Comparison of ENCODE assay signal across 13 cellular contexts in genomic region chr10:1354776-1355435, GRCh38.
DNase-seq lines count a peak whose midpoint lies in the region; ATAC-seq and TF ChIP-seq lines count a peak whose summit lies in the region.
"Had no signal": no experiment of that assay in that cellular context is flagged by ENCODE, and none has a peak within 500 bp of the region (broad histone marks: within the 10 kb centered on the region; RNA-seq: fewer than 3 reads in every experiment).

No MANE protein-coding gene starts in this region.

- no peak overlapping the region for H3K4me2 ChIP-seq in neural progenitor cell

- H3K9me3 ChIP-seq in neural progenitor cell (ENCODE audit: low read depth), result no peaks in the 10 kb centered on the region
- H3K9me3 ChIP-seq in upper lobe of right lung, result no peaks in the 10 kb centered on the region
- no peaks in the 10 kb centered on the region for H3K9me3 ChIP-seq in gastroesophageal sphincter

- H3K4me1 ChIP-seq in neural progenitor cell, result no peaks in the 10 kb centered on the region
- no peaks in the 10 kb centered on the region for H3K4me1 ChIP-seq in upper lobe of right lung
- no peaks in the 10 kb centered on the region for H3K4me1 ChIP-seq in gastroesophageal sphincter

- no peaks in the 10 kb centered on the region for H3K9me3 Mint-ChIP-seq in neural progenitor cell
- H3K9me3 Mint-ChIP-seq: CD4-positive, alpha-beta T cell had no signal

- H3K36me3 ChIP-seq in neural progenitor cell (no peaks in the 10 kb centered on the region), upper lobe of right lung (no peaks in the 10 kb centered on the region), gastroesophageal sphincter (no peaks in the 10 kb centered on the region)

- H3K27ac ChIP-seq in neural progenitor cell (no peak overlapping the region), upper lobe of right lung (no peak overlapping the region), gastroesophageal sphincter (no peak overlapping the region)

- H3K27me3 ChIP-seq in neural progenitor cell (no peaks in the 10 kb centered on the region), upper lobe of right lung (peaks cover 6% of the 10 kb centered on the region), gastroesophageal sphincter (peaks cover 16% of the 10 kb centered on the region)

- no peak for TF ChIP-seq POLR2A in gastroesophageal sphincter (IDR thresholded peaks at IDR 0.05)

- 25 to 41% methylated on average over 1 to 4 of the region's 7 CpGs for WGBS in gastroesophageal sphincter (ENCODE audit: low coverage in 1 of 2), 2 donors

- no peak overlapping the region for H3K9ac ChIP-seq in neural progenitor cell

- DNase-seq in SK-MEL-5 (ENCODE audit: low read depth, low spot score) (peak; percentile 68), epidermal melanocyte (ENCODE audit: insufficient read length, low spot score) (peak; percentile 44), neural progenitor cell (ENCODE audit: low spot score) (no peak), upper lobe of right lung (peak; percentile 46), NCI-H526 (lab: John Stamatoyannopoulos, UW) (no peak)
- DNase-seq: C1 segment of cervical spinal cord; Calu3; CD4-positive, alpha-beta T cell; DMS 273 treated with DMSO at 0.1 percent for 48 hours; IMR-90 had no signal

- H2AFZ ChIP-seq in neural progenitor cell (replicated peaks), result no peak overlapping the region

- peaks cover 16% of the 10 kb centered on the region for H3K4me1 Mint-ChIP-seq in neural progenitor cell

- no peaks in the 10 kb centered on the region for H3K36me3 Mint-ChIP-seq in neural progenitor cell

- H3K4me3 Mint-ChIP-seq in neural progenitor cell, result no peak overlapping the region
- H3K4me3 Mint-ChIP-seq: B cell; CD4-positive, alpha-beta T cell had no signal

- H3F3A ChIP-seq in neural progenitor cell (ENCODE audit: low read depth), result no peaks in the 10 kb centered on the region

- intact Hi-C loops in upper lobe of right lung (cut with DNase I), result no loop called here

- H4K20me1 ChIP-seq in neural progenitor cell (ENCODE audit: low read depth), result no peaks in the 10 kb centered on the region

- peaks cover 4% of the 10 kb centered on the region for H3K27me3 Mint-ChIP-seq in neural progenitor cell (ENCODE audit: insufficient read depth, low read depth)

- in situ Hi-C loops in SK-MEL-5 (cut with HindIII; ENCODE audit: low pct_unique_long_range_greater_than_20kb, low sequenced_read_pairs), result no loop called here

- no peak for ATAC-seq in upper lobe of right lung
- ATAC-seq in gastroesophageal sphincter, result no peak
- no peak for ATAC-seq in GM21825 (IDR thresholded peaks at IDR 0.05; ENCODE audit: unreplicated experiment)

- H3K4me3 ChIP-seq in neural progenitor cell (no peak overlapping the region), upper lobe of right lung (no peak overlapping the region), gastroesophageal sphincter (no peak overlapping the region)

- no peaks in the 10 kb centered on the region for H3K79me2 ChIP-seq in neural progenitor cell (ENCODE audit: low read depth)

- TF ChIP-seq CTCF in neural progenitor cell (IDR thresholded peaks at IDR 0.05), result no peak
- no peak for TF ChIP-seq CTCF in upper lobe of right lung (IDR thresholded peaks at IDR 0.05)
- no peak for TF ChIP-seq CTCF in gastroesophageal sphincter (IDR thresholded peaks at IDR 0.05)

- H3K27ac Mint-ChIP-seq in neural progenitor cell, result peak overlapping the region; percentile 73
- H3K27ac Mint-ChIP-seq: B cell; CD4-positive, alpha-beta T cell had no signal

- no peak for TF ChIP-seq EP300 in gastroesophageal sphincter (IDR thresholded peaks at IDR 0.05)

Comparison
In these comparisons a context has a peak if more than half of its experiments do, and no peak if none do; other contexts are left out.
1. DNase-seq: peak in SK-MEL-5 (single experiment), epidermal melanocyte (single experiment) and upper lobe of right lung (single experiment); none in neural progenitor cell (single experiment) and NCI-H526 (0 of 2).